Comparison of ENCODE assay signal across 24 cellular contexts in genomic region chr11:127225619-127226018, GRCh38.
"Had no signal": no experiment of that assay in that cellular context is flagged by ENCODE, and none has a peak within 500 bp of the region (broad histone marks: within the 10 kb centered on the region; RNA-seq: fewer than 3 reads in every experiment).

No MANE protein-coding gene starts in this region.

- H3K4me3 ChIP-seq: colonic mucosa, coronary artery, dorsolateral prefrontal cortex, esophagus muscularis mucosa, esophagus squamous epithelium, gastrocnemius medialis, gastroesophageal sphincter, heart left ventricle, heart right ventricle had no signal

- H3K9me3 ChIP-seq: colonic mucosa, esophagus muscularis mucosa, esophagus squamous epithelium, gastrocnemius medialis, gastroesophageal sphincter, heart left ventricle, heart right ventricle had no signal

- H3K9me3 Mint-ChIP-seq: endodermal cell had no signal

- H3K27me3 Mint-ChIP-seq: dendritic cell treated with granulocyte-macrophage colony-stimulating factor and Interleukin-4, amounts not matched to agents 40 ng/mL and 50 ng/mL, for 4 days; effector memory CD8-positive, alpha-beta T cell had no signal

- ATAC-seq: effector memory CD8-positive, alpha-beta T cell; esophagus mucosa; foreskin keratinocyte; gastrocnemius medialis; gastroesophageal sphincter had no signal

- H3K27ac ChIP-seq: colonic mucosa, coronary artery, dorsolateral prefrontal cortex, epithelial cell of prostate, esophagus muscularis mucosa, esophagus squamous epithelium, foreskin keratinocyte, gastrocnemius medialis, gastroesophageal sphincter, heart left ventricle had no signal

- H3K36me3 ChIP-seq: colonic mucosa, esophagus muscularis mucosa, esophagus squamous epithelium, gastrocnemius medialis, gastroesophageal sphincter, heart left ventricle, heart right ventricle had no signal

- H3K27me3 ChIP-seq: colonic mucosa, esophagus squamous epithelium, foreskin keratinocyte, gastrocnemius medialis, gastroesophageal sphincter, heart left ventricle had no signal

- H3K4me1 Mint-ChIP-seq: endodermal cell had no signal

- H3K4me1 ChIP-seq: colonic mucosa, esophagus muscularis mucosa, esophagus squamous epithelium, foreskin keratinocyte, gastrocnemius medialis, gastroesophageal sphincter, heart right ventricle had no signal

- H3K4me3 Mint-ChIP-seq: dendritic cell treated with granulocyte-macrophage colony-stimulating factor and Interleukin-4, amounts not matched to agents 40 ng/mL and 50 ng/mL, for 4 days; effector memory CD8-positive, alpha-beta T cell; endodermal cell had no signal

- DNase-seq: colonic mucosa; cortex of kidney; dermis blood vessel endothelial cell; dorsolateral prefrontal cortex; effector CD4-positive, alpha-beta T cell; effector CD8-positive, alpha-beta T cell; effector memory CD4-positive, alpha-beta T cell; effector memory CD8-positive, alpha-beta T cell; endodermal cell; erythroblast; esophagus squamous epithelium; foreskin fibroblast; gastrocnemius medialis; glutamatergic neuron; head of caudate nucleus; heart left ventricle; heart right ventricle had no signal

- H3K27ac Mint-ChIP-seq: dendritic cell treated with granulocyte-macrophage colony-stimulating factor and Interleukin-4, amounts not matched to agents 40 ng/mL and 50 ng/mL, for 4 days; effector memory CD8-positive, alpha-beta T cell; endodermal cell had no signal
